In genomic region chr4:182547435-182547834, GRCh38 we compare ENCODE assay signal across 15 cellular contexts.
A peak's percentile ranks its signal among the peaks of the same experiment; 100 is the strongest.
DNase-seq lines count a peak whose midpoint lies in the region; ATAC-seq and TF ChIP-seq lines count a peak whose summit lies in the region.
"Had no signal": no experiment of that assay in that cellular context is flagged by ENCODE, and none has a peak within 500 bp of the region (broad histone marks: within the 10 kb centered on the region; RNA-seq: fewer than 3 reads in every experiment).

No MANE protein-coding gene starts in this region.

- no peaks in the 10 kb centered on the region for H3K9me3 Mint-ChIP-seq in activated CD4-positive, alpha-beta T cell treated with anti-CD3 and anti-CD28 coated beads for 36 hours (ENCODE audit: low read depth)
- H3K9me3 Mint-ChIP-seq: mesothelial cell of epicardium had no signal

- no peak overlapping the region for H3K27ac ChIP-seq in body of pancreas
- H3K27ac ChIP-seq: 22Rv1, SK-N-MC had no signal

- no peaks in the 10 kb centered on the region for H3K36me3 Mint-ChIP-seq in activated CD4-positive, alpha-beta T cell treated with anti-CD3 and anti-CD28 coated beads for 36 hours (ENCODE audit: low read depth)

- peak; percentile 64 for ATAC-seq in activated CD4-positive, alpha-beta T cell treated with anti-CD3 and anti-CD28 coated beads for 36 hours
- ATAC-seq in GM19468 (IDR thresholded peaks at IDR 0.05; ENCODE audit: extremely low read depth, unreplicated experiment) (peak; percentile 69), HG02943 (IDR thresholded peaks at IDR 0.05; ENCODE audit: low read depth, unreplicated experiment) (peak; percentile 94), HG03575 (IDR thresholded peaks at IDR 0.05; ENCODE audit: extremely low read depth, insufficient number of reproducible peaks, low FRiP score, unreplicated experiment) (peak; percentile 100), body of pancreas (no peak), mucosa of descending colon (no peak)

- no peaks in the 10 kb centered on the region for H3K4me1 Mint-ChIP-seq in activated CD4-positive, alpha-beta T cell treated with anti-CD3 and anti-CD28 coated beads for 36 hours
- H3K4me1 Mint-ChIP-seq: mesothelial cell of epicardium had no signal

- no peak overlapping the region for H3K27ac Mint-ChIP-seq in activated CD4-positive, alpha-beta T cell treated with anti-CD3 and anti-CD28 coated beads for 36 hours
- H3K27ac Mint-ChIP-seq: mesothelial cell of epicardium had no signal

- no peak overlapping the region for H3K4me3 Mint-ChIP-seq in activated CD4-positive, alpha-beta T cell treated with anti-CD3 and anti-CD28 coated beads for 36 hours
- H3K4me3 Mint-ChIP-seq: mesothelial cell of epicardium had no signal

- TF ChIP-seq POLR2A in body of pancreas (IDR thresholded peaks at IDR 0.05) = no peak

- H3K4me3 ChIP-seq in body of pancreas (no peak overlapping the region), mucosa of descending colon (no peak overlapping the region)
- H3K4me3 ChIP-seq: SK-N-MC had no signal

- H3K4me1 ChIP-seq in body of pancreas (no peaks in the 10 kb centered on the region), mucosa of descending colon (ENCODE audit: low read depth) (peaks cover 4% of the 10 kb centered on the region)

- no peaks in the 10 kb centered on the region for H3K27me3 ChIP-seq in body of pancreas

- TF ChIP-seq CTCF in body of pancreas (IDR thresholded peaks at IDR 0.05) (no peak), mucosa of descending colon (IDR thresholded peaks at IDR 0.05) (no peak)

- POLR2A ChIA-PET in activated CD4-positive, alpha-beta T cell treated with anti-CD3 and anti-CD28 coated beads for 36 hours (lab: Charles Lee) = no interaction called here

- peak; percentile 15 for DNase-seq in activated CD4-positive, alpha-beta T cell treated with anti-CD3 and anti-CD28 coated beads for 36 hours
- no peak for DNase-seq in activated CD4-positive, alpha-beta T cell treated with anti-CD3 and anti-CD28 coated beads for 1 hour
- DNase-seq in 8988T (no peak), body of pancreas (no peak), mucosa of descending colon (no peak)
- DNase-seq: activated CD8-positive, alpha-beta memory T cell treated with anti-CD3 and anti-CD28 coated beads for 24 hours; DMS 273 treated with DMSO at 0.1 percent for 48 hours; hypothalamus; NCI-H524 had no signal

- peaks cover 12% of the 10 kb centered on the region for H3K27me3 Mint-ChIP-seq in activated CD4-positive, alpha-beta T cell treated with anti-CD3 and anti-CD28 coated beads for 36 hours

- 84 to 87% methylated on average over 4 of the region's 4 CpGs for WGBS in body of pancreas, 2 donors

- no peaks in the 10 kb centered on the region for H3K9me3 ChIP-seq in body of pancreas
- no peaks in the 10 kb centered on the region for H3K9me3 ChIP-seq in mucosa of descending colon

- H3K36me3 ChIP-seq in body of pancreas (replicated peaks in 1 of 2; ENCODE audit: insufficient read depth in 1 of 2, low read depth in 2 of 2) = no peaks in the 10 kb centered on the region
- H3K36me3 ChIP-seq in mucosa of descending colon (ENCODE audit: low read depth) = no peaks in the 10 kb centered on the region

- CTCF ChIA-PET in activated CD4-positive, alpha-beta T cell treated with anti-CD3 and anti-CD28 coated beads for 36 hours (lab: Charles Lee) = interaction anchor here (0.6 kb wide), 1 partner anchor 163 kb away, joined by 3 read pairs; no protein-coding TSS in a partner anchor

- intact Hi-C loops in activated CD4-positive, alpha-beta T cell treated with anti-CD3 and anti-CD28 coated beads for 36 hours (cut with DNase I, micrococcal nuclease) = no loop called here
- intact Hi-C loops in body of pancreas (cut with DNase I) = no loop called here
- intact Hi-C loops in mucosa of descending colon (cut with DNase I, micrococcal nuclease) = no loop called here

Comparison
In these comparisons a context has a peak if more than half of its experiments do, and no peak if none do; other contexts are left out.
1. ATAC-seq: peak in activated CD4-positive, alpha-beta T cell treated with anti-CD3 and anti-CD28 coated beads for 36 hours (single experiment), GM19468 (single experiment), HG02943 (single experiment) and HG03575 (single experiment); none in body of pancreas (single experiment) and mucosa of descending colon (single experiment).